Comparison of ENCODE assay signal across 20 cellular contexts in the genomic region with DNA sequence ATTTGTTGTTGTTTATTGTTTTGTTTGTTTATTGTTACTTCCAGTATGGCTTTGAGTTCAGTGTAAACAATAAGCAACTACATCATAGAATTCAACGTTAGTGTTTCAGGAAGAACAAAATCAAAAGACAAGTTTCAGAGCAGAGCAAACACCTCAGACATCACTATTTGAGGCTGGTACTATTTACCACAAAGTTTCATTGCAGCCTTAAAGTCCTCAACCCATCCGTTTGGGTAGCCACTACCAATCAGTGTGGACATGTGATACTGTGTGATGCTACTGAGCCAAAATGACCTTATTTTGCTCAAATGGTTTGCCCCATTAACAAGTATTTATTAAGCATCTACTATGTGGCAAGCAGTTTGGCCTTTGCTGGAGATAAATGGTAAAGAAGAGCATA.
DNase-seq lines count a peak whose midpoint lies in the region; ATAC-seq, FAIRE-seq and TF ChIP-seq lines count a peak whose summit lies in the region.
"Had no signal": no experiment of that assay in that cellular context is flagged by ENCODE, and none has a peak within 500 bp of the region (broad histone marks: within the 10 kb centered on the region; RNA-seq: fewer than 3 reads in every experiment).

No MANE protein-coding gene starts in this region.

- H3K9me2 ChIP-seq in MM.1S (replicated peaks; ENCODE audit: insufficient read depth, low read length) = no peaks in the 10 kb centered on the region

- H3K9me3 Mint-ChIP-seq in natural killer cell treated with Interleukin-12 subunit alpha and Interleukin-12 subunit beta and Interleukin-15 and Interleukin-18, amount 100 ng/mL, for 72 hours = peaks cover 18% of the 10 kb centered on the region
- peaks cover 2% of the 10 kb centered on the region in 2 donors for H3K9me3 Mint-ChIP-seq in natural killer cell

- H3K27ac Mint-ChIP-seq in natural killer cell treated with Interleukin-12 subunit alpha and Interleukin-12 subunit beta and Interleukin-15 and Interleukin-18, amount 100 ng/mL, for 72 hours = peak overlapping the region in 1 of 2 donors; percentile 25
- no peak overlapping the region for H3K27ac Mint-ChIP-seq in natural killer cell
- H3K27ac Mint-ChIP-seq: CD4-positive, alpha-beta memory T cell had no signal

- no peaks in the 10 kb centered on the region for H3K9me3 ChIP-seq in MM.1S (replicated peaks; ENCODE audit: insufficient read depth, low read length)
- no peaks in the 10 kb centered on the region for H3K9me3 ChIP-seq in fibroblast of lung (ENCODE audit: control insufficient read depth, insufficient read depth, low read depth, low read length)
- H3K9me3 ChIP-seq: BLaER1 had no signal

- H3K36me3 Mint-ChIP-seq in natural killer cell treated with Interleukin-12 subunit alpha and Interleukin-12 subunit beta and Interleukin-15 and Interleukin-18, amount 100 ng/mL, for 72 hours = peaks cover 29% of the 10 kb centered on the region
- no peaks in the 10 kb centered on the region for H3K36me3 Mint-ChIP-seq in natural killer cell
- H3K36me3 Mint-ChIP-seq: CD4-positive, alpha-beta memory T cell had no signal

- H4K20me1 ChIP-seq in MM.1S (ENCODE audit: insufficient read depth, low read length) (no peaks in the 10 kb centered on the region), fibroblast of lung (ENCODE audit: control insufficient read depth, extremely low read depth, insufficient read depth, low read length) (no peaks in the 10 kb centered on the region)
- H4K20me1 ChIP-seq: BLaER1 had no signal

- H3K4me2 ChIP-seq in MM.1S (ENCODE audit: low read depth, low read length) (no peak overlapping the region), fibroblast of lung (ENCODE audit: extremely low read depth, insufficient read depth, low read length) (no peak overlapping the region)
- H3K4me2 ChIP-seq: BLaER1 had no signal

- H3K36me3 ChIP-seq in MM.1S (replicated peaks; ENCODE audit: insufficient read depth, low read length) = no peaks in the 10 kb centered on the region
- H3K36me3 ChIP-seq in fibroblast of lung (ENCODE audit: control insufficient read depth, insufficient read depth, low read length) = no peaks in the 10 kb centered on the region
- H3K36me3 ChIP-seq: BLaER1 had no signal

- peak overlapping the region; percentile 33 for H3K4me3 Mint-ChIP-seq in natural killer cell treated with Interleukin-12 subunit alpha and Interleukin-12 subunit beta and Interleukin-15 and Interleukin-18, amount 100 ng/mL, for 72 hours
- no peak overlapping the region for H3K4me3 Mint-ChIP-seq in natural killer cell
- H3K4me3 Mint-ChIP-seq: CD4-positive, alpha-beta memory T cell had no signal

- no peak overlapping the region for H2AFZ ChIP-seq in MM.1S (ENCODE audit: low read length)
- no peak overlapping the region for H2AFZ ChIP-seq in fibroblast of lung (ENCODE audit: low read length)

- peak; percentile 79 for FAIRE-seq in urothelium cell line (lab: Jason Lieb, UNC)
- FAIRE-seq: GM12891 had no signal

- H3K4me3 ChIP-seq in MM.1S (ENCODE audit: low read length) (no peak overlapping the region), fibroblast of lung (replicated peaks in 1 of 4; ENCODE audit: control extremely low read depth in 1 of 4, insufficient read depth in 1 of 4, low read depth in 3 of 4, low read length in 4 of 4) (no peak overlapping the region)
- H3K4me3 ChIP-seq: BLaER1 had no signal

- H3K27ac ChIP-seq in MM.1S (ENCODE audit: low read length) (no peak overlapping the region), fibroblast of lung (ENCODE audit: insufficient read depth, low read length) (peak overlapping the region; percentile 31)
- H3K27ac ChIP-seq: BLaER1 had no signal

- H3K79me2 ChIP-seq in MM.1S (ENCODE audit: low read length) (no peaks in the 10 kb centered on the region), fibroblast of lung (ENCODE audit: control insufficient read depth, insufficient read depth, low read length) (no peaks in the 10 kb centered on the region)

- H3K27me3 ChIP-seq in MM.1S (replicated peaks; ENCODE audit: insufficient read depth, low read length) (no peaks in the 10 kb centered on the region), fibroblast of lung (ENCODE audit: control insufficient read depth, insufficient read depth, low read length) (no peaks in the 10 kb centered on the region)
- H3K27me3 ChIP-seq: BLaER1 had no signal

- H3K4me1 Mint-ChIP-seq in natural killer cell treated with Interleukin-12 subunit alpha and Interleukin-12 subunit beta and Interleukin-15 and Interleukin-18, amount 100 ng/mL, for 72 hours (ENCODE audit: low read depth in 2 of 2) = peaks cover 57 to 58% of the 10 kb centered on the region in 2 donors
- peaks cover 32 to 43% of the 10 kb centered on the region in 2 donors for H3K4me1 Mint-ChIP-seq in natural killer cell

- peaks cover 4% of the 10 kb centered on the region; the same call in 1 of the 2 replicates for H3F3A ChIP-seq in MM.1S (ENCODE audit: insufficient read depth, low read length)

- intact Hi-C loops in natural killer cell (cut with micrococcal nuclease) = no loop called here

- H3K4me1 ChIP-seq in MM.1S (ENCODE audit: low read length) = no peaks in the 10 kb centered on the region
- H3K4me1 ChIP-seq in fibroblast of lung (ENCODE audit: control insufficient read depth, extremely low read depth, insufficient read depth, low read length) = peaks cover 4% of the 10 kb centered on the region
- H3K4me1 ChIP-seq: BLaER1 had no signal

- TF ChIP-seq CTCF in natural killer cell (IDR thresholded peaks at IDR 0.05) (no peak), MM.1S (IDR thresholded peaks at IDR 0.05; ENCODE audit: low read length) (no peak), fibroblast of lung (conservative IDR thresholded peaks at IDR 0.05 in 1 of 2, IDR thresholded peaks at IDR 0.05 in 1 of 2; ENCODE audit: low read depth in 1 of 2, low read length in 2 of 2) (no peak)

- H3K27me3 Mint-ChIP-seq in natural killer cell treated with Interleukin-12 subunit alpha and Interleukin-12 subunit beta and Interleukin-15 and Interleukin-18, amount 100 ng/mL, for 72 hours = no peaks in the 10 kb centered on the region
- H3K27me3 Mint-ChIP-seq in natural killer cell (ENCODE audit: low read depth in 2 of 2) = peaks cover 0 to 11% of the 10 kb centered on the region in 2 donors
- H3K27me3 Mint-ChIP-seq: CD4-positive, alpha-beta memory T cell had no signal

- no peak for ATAC-seq in natural killer cell treated with Interleukin-12 subunit alpha and Interleukin-12 subunit beta and Interleukin-15 and Interleukin-18, amount 100 ng/mL, for 72 hours
- ATAC-seq in natural killer cell = no peak
- ATAC-seq in GM21576 (IDR thresholded peaks at IDR 0.05; ENCODE audit: unreplicated experiment) = no peak
- ATAC-seq: Right ventricle myocardium inferior had no signal

- H3K9ac ChIP-seq in MM.1S (ENCODE audit: low read length) = no peak overlapping the region
- H3K9ac ChIP-seq in fibroblast of lung (ENCODE audit: insufficient read depth, low read length) = no peak overlapping the region
- H3K9ac ChIP-seq: BLaER1 had no signal

- DNase-seq in natural killer cell treated with Interleukin-12 subunit alpha and Interleukin-12 subunit beta and Interleukin-15 and Interleukin-18, amount 100 ng/mL, for 72 hours (ENCODE audit: low spot score) = no peak
- DNase-seq in natural killer cell (no peak), MM.1S (peak; percentile 33), fibroblast of lung (ENCODE audit: low read depth in 2 of 2) (no peak), urothelium cell line (ENCODE audit: low spot score) (no peak), A172 (ENCODE audit: low spot score) (no peak)
- DNase-seq: ACHN; CD4-positive, alpha-beta memory T cell; DND-41; H7; Karpas-422; NCI-H1417; NCI-H187; NCI-H446; NCI-H526; OCI-M1 had no signal
